In the genomic region with DNA sequence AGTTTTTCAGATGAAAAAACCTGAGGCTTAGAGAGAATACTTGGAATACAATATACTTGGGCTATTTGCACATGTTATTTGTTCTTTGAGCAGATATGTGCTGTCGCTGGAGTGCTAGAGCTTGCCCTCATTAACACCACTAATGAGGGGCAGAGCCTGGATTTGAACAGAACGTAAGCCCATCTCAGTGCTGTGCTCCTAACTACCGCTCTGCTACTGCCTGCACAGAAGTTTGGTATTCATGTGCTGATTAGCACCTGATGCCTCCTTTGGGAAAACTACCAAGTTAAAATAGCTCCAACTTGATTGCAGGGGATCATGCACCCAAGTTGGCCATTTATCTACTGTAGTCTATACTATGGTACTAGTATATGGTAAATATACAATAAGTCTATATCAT, we compare ENCODE assay signal across 2 cellular contexts.
TF ChIP-seq lines count a peak whose summit lies in the region.

No MANE protein-coding gene starts in this region.

TF ChIP-seq in GM23338, 12 proteins besides CTCF, POLR2A, EP300 and RAD21:
- no peak for TF ChIP-seq ZNF331 (CRISPR knock-in tag; IDR thresholded peaks at IDR 0.05; ENCODE audit: low read depth)
- 0 out of 2 replicates have a peak, but pooled peaks have one; percentile 13 for TF ChIP-seq NANOG (IDR thresholded peaks at IDR 0.05; ENCODE audit: borderline replicate concordance)

TF ChIP-seq in H1, 55 proteins besides CTCF, POLR2A, EP300 and RAD21:
- TF ChIP-seq RFX5 (IDR thresholded peaks at IDR 0.05; ENCODE audit: borderline replicate concordance, low read depth, low read length) (no peak), EZH2 (IDR thresholded peaks at IDR 0.05; ENCODE audit: low read depth, low read length, severe bottlenecking) (no peak), TBP (IDR thresholded peaks at IDR 0.05; ENCODE audit: low read depth, low read length) (no peak), TAF7 (optimal IDR thresholded peaks at IDR 0.05; ENCODE audit: borderline replicate concordance, low read depth, low read length) (no peak), SP4 (IDR thresholded peaks at IDR 0.05; ENCODE audit: low read length) (no peak)
- TF ChIP-seq, protein P1, sequence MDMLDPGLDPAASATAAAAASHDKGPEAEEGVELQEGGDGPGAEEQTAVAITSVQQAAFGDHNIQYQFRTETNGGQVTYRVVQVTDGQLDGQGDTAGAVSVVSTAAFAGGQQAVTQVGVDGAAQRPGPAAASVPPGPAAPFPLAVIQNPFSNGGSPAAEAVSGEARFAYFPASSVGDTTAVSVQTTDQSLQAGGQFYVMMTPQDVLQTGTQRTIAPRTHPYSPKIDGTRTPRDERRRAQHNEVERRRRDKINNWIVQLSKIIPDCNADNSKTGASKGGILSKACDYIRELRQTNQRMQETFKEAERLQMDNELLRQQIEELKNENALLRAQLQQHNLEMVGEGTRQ (IDR thresholded peaks at IDR 0.05; ENCODE audit: low read length), result no peak
